In genomic region chr22:49240472-49240871, GRCh38 we compare ENCODE assay signal across 23 cellular contexts.
"Had no signal": no experiment of that assay in that cellular context is flagged by ENCODE, and none has a peak within 500 bp of the region (broad histone marks: within the 10 kb centered on the region; RNA-seq: fewer than 3 reads in every experiment).

No MANE protein-coding gene starts in this region.

- DNase-seq: activated CD4-positive, alpha-beta memory T cell treated with anti-CD3 and anti-CD28 coated beads, Interleukin-2, amount 10 ng/mL, durations not matched to agents 7 days and 5 days; activated CD4-positive, alpha-beta T cell treated with anti-CD3 and anti-CD28 coated beads, Interleukin-2, amount 10 ng/mL, durations not matched to agents 7 days and 5 days; activated naive CD4-positive, alpha-beta T cell; activated T-cell treated with anti-CD3 and anti-CD28 coated beads, Interleukin-2, amount 50 U/mL, for 48 hours; effector memory CD8-positive, alpha-beta T cell; foreskin keratinocyte; left cardiac atrium; naive thymus-derived CD8-positive, alpha-beta T cell; right lobe of liver; SK-N-SH; stimulated activated CD4-positive, alpha-beta T cell treated with anti-CD3 and anti-CD28 coated beads, Interleukin-12 subunit alpha, Interleukin-12 subunit beta, amount 100 ng/mL, for 4 hours; stimulated activated CD4-positive, alpha-beta T cell treated with anti-CD3 and anti-CD28 coated beads, Interleukin-4, amount 100 ng/mL, for 1 hour; stimulated activated naive CD8-positive, alpha-beta T cell treated with anti-CD3 and anti-CD28 coated beads, Interleukin-15, Interleukin-2, amounts not matched to agents 100 U/mL and 50 U/mL, for 24 hours; SW 1271; T-helper 9 cell; thyroid gland; upper lobe of right lung; WERI-Rb-1 had no signal

- H3K27me3 ChIP-seq: foreskin keratinocyte, right lobe of liver, thyroid gland had no signal

- H3K36me3 ChIP-seq: breast epithelium, right lobe of liver, thyroid gland, upper lobe of right lung, WERI-Rb-1 had no signal

- H3K9me3 ChIP-seq: breast epithelium, right lobe of liver, SK-N-SH, thyroid gland, upper lobe of right lung had no signal

- H3K27ac ChIP-seq: breast epithelium, foreskin keratinocyte, right lobe of liver, thyroid gland, upper lobe of right lung, WERI-Rb-1 had no signal

- H3K4me2 ChIP-seq: SK-N-SH had no signal

- H3K9me2 ChIP-seq: SK-N-SH had no signal

- H3K9ac ChIP-seq: SK-N-SH had no signal

- H3K4me1 ChIP-seq: breast epithelium, foreskin keratinocyte, right lobe of liver, thyroid gland, upper lobe of right lung had no signal

- FAIRE-seq: islet of Langerhans, TTC549 had no signal

- ATAC-seq: activated CD4-positive, CD25-positive, alpha-beta regulatory T cell treated with anti-CD3 and anti-CD28 coated beads, Interleukin-2, amount 50 U/mL, for 24 hours; activated naive CD4-positive, alpha-beta T cell treated with anti-CD3 and anti-CD28 coated beads, Interleukin-2, amount 50 U/mL, for 72 hours; effector memory CD8-positive, alpha-beta T cell; foreskin keratinocyte; left cardiac atrium; naive thymus-derived CD8-positive, alpha-beta T cell; right lobe of liver; stimulated activated naive CD8-positive, alpha-beta T cell treated with anti-CD3 and anti-CD28 coated beads, Interleukin-15, Interleukin-2, amounts not matched to agents 100 U/mL and 50 U/mL, for 24 hours; upper lobe of right lung had no signal

- H3K4me3 ChIP-seq: breast epithelium, right lobe of liver, thyroid gland, upper lobe of right lung had no signal
